ENCODE assay signal across 13 cellular contexts in the genomic region with DNA sequence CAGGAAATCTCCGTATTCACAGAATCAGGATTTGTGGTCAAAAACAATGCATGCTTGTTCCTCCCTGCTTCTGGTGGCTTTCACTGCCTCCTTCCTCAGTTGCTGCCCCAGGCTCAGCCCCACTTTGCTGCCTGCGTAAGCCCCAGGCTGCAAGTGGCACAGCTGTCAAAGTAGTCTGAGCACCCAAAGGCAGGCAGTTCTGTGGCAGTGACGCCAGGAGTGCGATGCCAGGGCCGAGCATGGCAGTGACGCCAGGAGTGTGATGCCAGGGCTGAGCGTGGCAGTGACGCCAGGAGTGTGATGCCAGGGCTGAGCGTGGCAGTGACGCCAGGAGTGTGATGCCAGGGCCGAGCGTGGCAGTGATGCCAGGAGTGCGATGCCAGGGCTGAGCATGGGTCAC.
DNase-seq lines count a peak whose midpoint lies in the region; ATAC-seq and TF ChIP-seq lines count a peak whose summit lies in the region.
"Had no signal": no experiment of that assay in that cellular context is flagged by ENCODE, and none has a peak within 500 bp of the region (broad histone marks: within the 10 kb centered on the region; RNA-seq: fewer than 3 reads in every experiment).

No MANE protein-coding gene starts in this region.

- no peak for TF ChIP-seq CTCF in foreskin fibroblast (IDR thresholded peaks at IDR 0.05; ENCODE audit: low read depth, low read length)

- no peaks in the 10 kb centered on the region for H3K27me3 Mint-ChIP-seq in activated T-cell treated with anti-CD3 and anti-CD28 coated beads, Interleukin-2, amount 50 U/mL, for 4 hours (ENCODE audit: low read depth)

- H3K4me1 ChIP-seq in effector memory CD4-positive, alpha-beta T cell (ENCODE audit: control insufficient read depth, insufficient read depth, low read length, poor library complexity, severe bottlenecking) = peaks cover 84% of the 10 kb centered on the region

- peak overlapping the region; percentile 10 for H3K4me3 Mint-ChIP-seq in activated T-cell treated with anti-CD3 and anti-CD28 coated beads, Interleukin-2, amount 50 U/mL, for 4 hours
- H3K4me3 Mint-ChIP-seq: natural killer cell treated with Interleukin-12 subunit alpha and Interleukin-12 subunit beta and Interleukin-15 and Interleukin-18, amount 100 ng/mL, for 72 hours had no signal

- peak; percentile 15 to 25 for ATAC-seq in activated T-cell treated with anti-CD3 and anti-CD28 coated beads, Interleukin-2, amount 50 U/mL, for 4 hours
- ATAC-seq in HG02981 (IDR thresholded peaks at IDR 0.05; ENCODE audit: unreplicated experiment) (no peak), HG03025 (IDR thresholded peaks at IDR 0.05; ENCODE audit: low FRiP score, unreplicated experiment) (no peak)
- ATAC-seq: natural killer cell treated with Interleukin-12 subunit alpha and Interleukin-12 subunit beta and Interleukin-15 and Interleukin-18, amount 100 ng/mL, for 72 hours had no signal

- peak; percentile 37 for DNase-seq in stimulated activated CD4-positive, alpha-beta T cell treated with anti-CD3 and anti-CD28 coated beads, Interleukin-1b, Interleukin-23, amount 100 ng/mL, for 48 hours
- no peak for DNase-seq in stimulated activated CD4-positive, alpha-beta T cell treated with anti-CD3 and anti-CD28 coated beads, Interleukin-4, amount 100 ng/mL, for 24 hours
- DNase-seq in activated T-cell treated with anti-CD3 and anti-CD28 coated beads, Interleukin-2, amount 50 U/mL, for 4 hours = peak; percentile 25
- DNase-seq in effector memory CD4-positive, alpha-beta T cell = peak in 1 of 3 donors; percentile 37
- DNase-seq in NCI-H226 = no peak
- DNase-seq in foreskin fibroblast = no peak
- DNase-seq: NCI-H146, SIG-M5 had no signal

- H3K36me3 ChIP-seq in effector memory CD4-positive, alpha-beta T cell (ENCODE audit: control insufficient read depth, insufficient read depth, low read length) = no peaks in the 10 kb centered on the region

- peaks cover 94% of the 10 kb centered on the region for H3K4me1 Mint-ChIP-seq in activated T-cell treated with anti-CD3 and anti-CD28 coated beads, Interleukin-2, amount 50 U/mL, for 4 hours (ENCODE audit: low read depth)

- H3K36me3 Mint-ChIP-seq in activated T-cell treated with anti-CD3 and anti-CD28 coated beads, Interleukin-2, amount 50 U/mL, for 4 hours (ENCODE audit: insufficient read depth) = peaks cover 20% of the 10 kb centered on the region
- H3K36me3 Mint-ChIP-seq: natural killer cell treated with Interleukin-12 subunit alpha and Interleukin-12 subunit beta and Interleukin-15 and Interleukin-18, amount 100 ng/mL, for 72 hours had no signal

- no peak overlapping the region for H3K4me3 ChIP-seq in effector memory CD4-positive, alpha-beta T cell (ENCODE audit: insufficient read depth, low read depth, low read length, poor library complexity, severe bottlenecking)
- no peak overlapping the region for H3K4me3 ChIP-seq in foreskin fibroblast (ENCODE audit: low read depth in 1 of 2, low read length in 2 of 2)
- H3K4me3 ChIP-seq: dorsolateral prefrontal cortex, tibial nerve had no signal

- peak overlapping the region; percentile 74 for H3K27ac ChIP-seq in effector memory CD4-positive, alpha-beta T cell (ENCODE audit: insufficient read depth, low read length, poor library complexity, severe bottlenecking)
- H3K27ac ChIP-seq: tibial nerve had no signal

- H3K27me3 ChIP-seq in effector memory CD4-positive, alpha-beta T cell (replicated peaks; ENCODE audit: control insufficient read depth, insufficient read depth, low read length, poor library complexity, severe bottlenecking) = no peaks in the 10 kb centered on the region
- H3K27me3 ChIP-seq: dorsolateral prefrontal cortex, tibial nerve had no signal

- no peaks in the 10 kb centered on the region for H3K9me3 Mint-ChIP-seq in activated T-cell treated with anti-CD3 and anti-CD28 coated beads, Interleukin-2, amount 50 U/mL, for 4 hours
- H3K9me3 Mint-ChIP-seq: natural killer cell treated with Interleukin-12 subunit alpha and Interleukin-12 subunit beta and Interleukin-15 and Interleukin-18, amount 100 ng/mL, for 72 hours had no signal

- no peaks in the 10 kb centered on the region for H3K9me3 ChIP-seq in effector memory CD4-positive, alpha-beta T cell (ENCODE audit: control insufficient read depth, low read length)
- H3K9me3 ChIP-seq: tibial nerve had no signal

Comparison
In these comparisons a context has a peak if more than half of its experiments do, and no peak if none do; other contexts are left out.
1. DNase-seq: peak in stimulated activated CD4-positive, alpha-beta T cell treated with anti-CD3 and anti-CD28 coated beads, Interleukin-1b, Interleukin-23, amount 100 ng/mL, for 48 hours (single experiment) and activated T-cell treated with anti-CD3 and anti-CD28 coated beads, Interleukin-2, amount 50 U/mL, for 4 hours (single experiment); none in stimulated activated CD4-positive, alpha-beta T cell treated with anti-CD3 and anti-CD28 coated beads, Interleukin-4, amount 100 ng/mL, for 24 hours (single experiment), NCI-H226 (single experiment) and foreskin fibroblast (0 of 2).
2. ATAC-seq: peak in activated T-cell treated with anti-CD3 and anti-CD28 coated beads, Interleukin-2, amount 50 U/mL, for 4 hours (2 of 2); none in HG02981 (single experiment) and HG03025 (single experiment).